In the genomic region with DNA sequence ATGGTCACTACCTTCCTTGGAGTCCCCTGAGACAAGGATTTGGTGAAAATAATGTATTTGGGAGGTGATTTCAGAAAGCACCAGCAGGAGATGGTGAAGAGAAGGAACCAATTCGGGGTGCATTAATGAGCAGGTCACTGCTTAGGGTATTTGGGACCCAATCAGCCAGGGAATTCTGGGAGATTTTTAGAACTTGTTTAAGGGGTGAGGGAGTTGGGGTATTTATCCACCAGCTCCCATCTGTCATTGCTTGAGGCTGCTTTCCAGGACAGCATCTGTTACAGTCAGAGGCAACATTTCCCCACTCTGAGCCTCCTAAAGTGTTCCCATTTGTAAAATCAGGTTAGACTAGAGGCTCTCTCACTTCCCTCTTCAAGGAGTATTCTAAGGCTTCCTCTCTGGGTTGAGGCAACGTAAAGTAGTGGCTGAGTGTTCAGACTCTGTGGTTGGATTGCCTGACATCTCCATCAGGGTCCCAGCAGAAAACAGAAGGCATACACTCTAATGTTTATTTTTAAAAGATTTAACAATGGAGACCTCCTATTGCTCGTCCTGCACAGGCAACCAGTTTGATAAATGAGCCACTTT, we compare ENCODE assay signal across 1 cellular context.
TF ChIP-seq lines count a peak whose summit lies in the region.

No MANE protein-coding gene starts in this region.

TF ChIP-seq in GM12878, 131 proteins besides CTCF, POLR2A, EP300 and RAD21 (continued from another document):
- no peak for TF ChIP-seq SP1 (IDR thresholded peaks at IDR 0.05; ENCODE audit: low read depth, low read length)
- no peak for TF ChIP-seq FOXM1 (IDR thresholded peaks at IDR 0.05; ENCODE audit: low read depth, low read length)
